In genomic region chr15:23372284-23372683, GRCh38 we compare ENCODE assay signal across 20 cellular contexts. TPM values are rescaled to one million over a fixed set of nuclear protein-coding genes. Genes with fewer than 3 reads are reported as not detected.
DNase-seq lines count a peak whose midpoint lies in the region; ATAC-seq and TF ChIP-seq lines count a peak whose summit lies in the region.
"Had no signal": no experiment of that assay in that cellular context is flagged by ENCODE, and none has a peak within 500 bp of the region (broad histone marks: within the 10 kb centered on the region; RNA-seq: fewer than 3 reads in every experiment).

No MANE protein-coding gene starts in this region.

- H3K18ac ChIP-seq in H9 (ENCODE audit: insufficient read length, low read depth, low read length) = no peak overlapping the region

- BruUV-seq in Panc1 (replicated peaks; lab: Mats Ljungman, UMichigan) = no TSS peak
- no TSS peak for BruUV-seq in PC-3 (replicated peaks; lab: Mats Ljungman, UMichigan)

- no peak overlapping the region for H2BK20ac ChIP-seq in H9 (ENCODE audit: low read depth, low read length, poor library complexity, severe bottlenecking)

- DNase-seq in H7 (peak; percentile 27), Panc1 (ENCODE audit: low read depth, low spot score) (no peak), glutamatergic neuron (no peak), skeletal muscle cell (ENCODE audit: low read depth) (peak; percentile 0), PC-3 (no peak), H9 (no peak), amniotic stem cell (lab: John Stamatoyannopoulos, UW) (no peak), head of caudate nucleus (no peak)
- DNase-seq: activated CD4-positive, alpha-beta memory T cell treated with anti-CD3 and anti-CD28 coated beads, Interleukin-2, amount 10 ng/mL, durations not matched to agents 7 days and 5 days; activated naive CD8-positive, alpha-beta T cell treated with anti-CD3 and anti-CD28 coated beads, Interleukin-2, amount 10 ng/mL, durations not matched to agents 7 days and 5 days; activated T-cell treated with anti-CD3 and anti-CD28 coated beads, Interleukin-2, amount 50 U/mL, for 48 hours; NCI-H1105; NK-92 treated with Interleukin-12 subunit alpha and Interleukin-12 subunit beta, amount 100 ng/mL, for 24 hours; stimulated activated CD4-positive, alpha-beta T cell treated with anti-CD3 and anti-CD28 coated beads, Interleukin-12 subunit alpha, Interleukin-12 subunit beta, amount 100 ng/mL, for 4 hours had no signal

- ATAC-seq in Panc1 (peak; percentile 63; the same call in 1 of the 2 replicates), PC-3 (no peak)

- intact Hi-C loops in Panc1 (cut with micrococcal nuclease; ENCODE audit: unreplicated experiment) = no loop called here
- intact Hi-C loops in PC-3 (cut with micrococcal nuclease) = no loop called here
- intact Hi-C loops in head of caudate nucleus (cut with DNase I) = no loop called here

- H4K8ac ChIP-seq in H9 (replicated peaks; ENCODE audit: insufficient read length, low read depth, low read length) = no peak overlapping the region

- no peak overlapping the region for H3K14ac ChIP-seq in H9 (ENCODE audit: insufficient read depth, low read length)

- H4K91ac ChIP-seq in H9 (ENCODE audit: insufficient read length, low read depth, low read length) = no peak overlapping the region

- H3K36me3 Mint-ChIP-seq in glutamatergic neuron (ENCODE audit: unreplicated experiment) (no peaks in the 10 kb centered on the region), H9 (ENCODE audit: insufficient read depth in 1 of 3, low read depth in 3 of 3) (no peaks in the 10 kb centered on the region; a peak in 1 of 7 replicates)
- H3K36me3 Mint-ChIP-seq: activated naive CD8-positive, alpha-beta T cell treated with anti-CD3 and anti-CD28 coated beads, Interleukin-2, amount 10 ng/mL, durations not matched to agents 7 days and 5 days had no signal

- H3K27ac ChIP-seq in Panc1 (ENCODE audit: low read length) (no peak overlapping the region), PC-3 (ENCODE audit: low read length) (no peak overlapping the region), H9 (ENCODE audit: insufficient read length, low read depth, low read length) (no peak overlapping the region)
- H3K27ac ChIP-seq: parathyroid adenoma, vagina had no signal

- peaks cover 2% of the 10 kb centered on the region for H3K9me3 Mint-ChIP-seq in glutamatergic neuron (ENCODE audit: unreplicated experiment)
- peaks cover 40 to 49% of the 10 kb centered on the region in 2 experiments for H3K9me3 Mint-ChIP-seq in H9
- H3K9me3 Mint-ChIP-seq: activated CD4-positive, alpha-beta memory T cell treated with anti-CD3 and anti-CD28 coated beads, Interleukin-2, amount 10 ng/mL, durations not matched to agents 7 days and 5 days; activated naive CD8-positive, alpha-beta T cell treated with anti-CD3 and anti-CD28 coated beads, Interleukin-2, amount 10 ng/mL, durations not matched to agents 7 days and 5 days; stimulated activated naive CD8-positive, alpha-beta T cell treated with anti-CD3 and anti-CD28 coated beads, Interleukin-15, Interleukin-2, amounts not matched to agents 100 ng/mL and 50 ng/mL, for 24 hours had no signal

- H3K23me2 ChIP-seq in H9 (ENCODE audit: insufficient read length, low read depth, low read length, poor library complexity, severe bottlenecking) = no peaks in the 10 kb centered on the region

- TF ChIP-seq CTCF in Panc1 (IDR thresholded peaks at IDR 0.05) (no peak), glutamatergic neuron (IDR thresholded peaks at IDR 0.05; ENCODE audit: partially characterized antibody, unreplicated experiment) (no peak), PC-3 (conservative IDR thresholded peaks at IDR 0.05; ENCODE audit: low read depth, low read length) (no peak), H9 (conservative IDR thresholded peaks at IDR 0.05) (no peak)

- H3K27ac Mint-ChIP-seq in glutamatergic neuron (ENCODE audit: unreplicated experiment) = peak overlapping the region; percentile 64
- H3K27ac Mint-ChIP-seq in H9 = peak overlapping the region in 1 of 3 experiments; percentile 80; a peak in 3 of 7 replicates
- H3K27ac Mint-ChIP-seq: activated CD4-positive, alpha-beta memory T cell treated with anti-CD3 and anti-CD28 coated beads, Interleukin-2, amount 10 ng/mL, durations not matched to agents 7 days and 5 days; activated naive CD8-positive, alpha-beta T cell treated with anti-CD3 and anti-CD28 coated beads, Interleukin-2, amount 10 ng/mL, durations not matched to agents 7 days and 5 days; stimulated activated naive CD8-positive, alpha-beta T cell treated with anti-CD3 and anti-CD28 coated beads, Interleukin-15, Interleukin-2, amounts not matched to agents 100 ng/mL and 50 ng/mL, for 24 hours had no signal

- no peak overlapping the region for H2BK15ac ChIP-seq in H9 (ENCODE audit: low read depth, low read length)

- POLR2A ChIA-PET in Panc1 (lab: Charles Lee) = no interaction called here
- POLR2A ChIA-PET in PC-3 (lab: Charles Lee; ENCODE audit: unreplicated experiment) = no interaction called here

- no peak overlapping the region for H2BK12ac ChIP-seq in H9 (ENCODE audit: insufficient read length, low read depth, low read length)

- no peak overlapping the region for H3K56ac ChIP-seq in H9 (ENCODE audit: insufficient read length, low read depth, low read length)

- H3K4me2 ChIP-seq in PC-3 (ENCODE audit: low read length) = no peak overlapping the region
- H3K4me2 ChIP-seq in H9 (ENCODE audit: insufficient read depth, insufficient read length, low read length) = no peak overlapping the region

- H3K36me3 ChIP-seq in H7 (replicated peaks; ENCODE audit: control insufficient read depth, insufficient read depth, low read length) = no peaks in the 10 kb centered on the region
- no peaks in the 10 kb centered on the region for H3K36me3 ChIP-seq in Panc1 (ENCODE audit: control insufficient read depth, insufficient read depth, low read length)
- H3K36me3 ChIP-seq in PC-3 (ENCODE audit: low read depth, low read length) = no peaks in the 10 kb centered on the region
- H3K36me3 ChIP-seq: vagina had no signal

- H3K79me1 ChIP-seq in H9 (ENCODE audit: insufficient read depth, low read depth, low read length, poor library complexity, severe bottlenecking) = no peaks in the 10 kb centered on the region

- H3K9me2 ChIP-seq in PC-3 (replicated peaks; ENCODE audit: low read length) = no peaks in the 10 kb centered on the region

- H3K4ac ChIP-seq in H9 (ENCODE audit: low read depth, low read length) = no peak overlapping the region

- H3T11ph ChIP-seq in H9 (ENCODE audit: low read length) = no peak overlapping the region

- H4K20me1 ChIP-seq in PC-3 (ENCODE audit: low read length) (no peaks in the 10 kb centered on the region), H9 (ENCODE audit: control insufficient read depth, insufficient read depth, insufficient read length) (no peaks in the 10 kb centered on the region)

- H3K4me3 ChIP-seq in H7 (ENCODE audit: insufficient read depth, low read depth, low read length) (no peak overlapping the region), Panc1 (ENCODE audit: low read depth in 2 of 2, low read length in 2 of 2) (no peak overlapping the region), skeletal muscle cell (ENCODE audit: low read depth, low read length) (no peak overlapping the region), PC-3 (ENCODE audit: low read length) (no peak overlapping the region)
- H3K4me3 ChIP-seq: vagina had no signal

- no peaks in the 10 kb centered on the region for H3K27me3 ChIP-seq in H7 (ENCODE audit: control insufficient read depth, insufficient read depth, low read length)
- H3K27me3 ChIP-seq in Panc1 (ENCODE audit: control insufficient read depth, insufficient read depth, low read length) = no peaks in the 10 kb centered on the region; the same call in 1 of the 2 replicates
- peaks cover 42% of the 10 kb centered on the region for H3K27me3 ChIP-seq in PC-3 (ENCODE audit: low read length)
- no peaks in the 10 kb centered on the region for H3K27me3 ChIP-seq in H9 (ENCODE audit: insufficient read depth, low read length)
- H3K27me3 ChIP-seq: vagina had no signal

- H2AFZ ChIP-seq in PC-3 (ENCODE audit: low read length) (no peak overlapping the region), H9 (ENCODE audit: low read length) (no peak overlapping the region)
- H2AFZ ChIP-seq: parathyroid adenoma had no signal

- H3K79me2 ChIP-seq in PC-3 (ENCODE audit: low read length) (no peaks in the 10 kb centered on the region), H9 (ENCODE audit: insufficient read depth, low read length) (no peaks in the 10 kb centered on the region)
- H3K79me2 ChIP-seq: parathyroid adenoma had no signal

- no peak overlapping the region for H3K23ac ChIP-seq in H9 (ENCODE audit: insufficient read length, low read depth, low read length)

- H3K9ac ChIP-seq in PC-3 (ENCODE audit: low read length) (no peak overlapping the region), H9 (ENCODE audit: extremely low read depth, insufficient read length, low read length) (no peak overlapping the region)
- H3K9ac ChIP-seq: parathyroid adenoma had no signal

- H3K4me1 Mint-ChIP-seq in glutamatergic neuron (ENCODE audit: low read depth, unreplicated experiment) (peaks cover 3% of the 10 kb centered on the region), H9 (peaks cover 2% of the 10 kb centered on the region in 2 experiments; a peak in 3 of 4 replicates)
- H3K4me1 Mint-ChIP-seq: activated CD4-positive, alpha-beta memory T cell treated with anti-CD3 and anti-CD28 coated beads, Interleukin-2, amount 10 ng/mL, durations not matched to agents 7 days and 5 days; activated naive CD8-positive, alpha-beta T cell treated with anti-CD3 and anti-CD28 coated beads, Interleukin-2, amount 10 ng/mL, durations not matched to agents 7 days and 5 days had no signal

- H4K5ac ChIP-seq in H9 (ENCODE audit: insufficient read length, low read depth, low read length) = no peak overlapping the region

- no peak overlapping the region for H2BK5ac ChIP-seq in H9 (ENCODE audit: insufficient read length, low read length)

- CTCF ChIA-PET in Panc1 (lab: Charles Lee) (no interaction called here), PC-3 (lab: Charles Lee) (no interaction called here)

- H3K4me3 Mint-ChIP-seq in glutamatergic neuron (ENCODE audit: unreplicated experiment) = no peak overlapping the region
- H3K4me3 Mint-ChIP-seq in H9 = no peak overlapping the region
- H3K4me3 Mint-ChIP-seq: activated CD4-positive, alpha-beta memory T cell treated with anti-CD3 and anti-CD28 coated beads, Interleukin-2, amount 10 ng/mL, durations not matched to agents 7 days and 5 days; activated naive CD8-positive, alpha-beta T cell treated with anti-CD3 and anti-CD28 coated beads, Interleukin-2, amount 10 ng/mL, durations not matched to agents 7 days and 5 days; stimulated activated naive CD8-positive, alpha-beta T cell treated with anti-CD3 and anti-CD28 coated beads, Interleukin-15, Interleukin-2, amounts not matched to agents 100 ng/mL and 50 ng/mL, for 24 hours had no signal

- no peak overlapping the region for H2BK120ac ChIP-seq in H9 (ENCODE audit: low read depth, low read length, poor library complexity, severe bottlenecking)

- H3K9me3 ChIP-seq in Panc1 (ENCODE audit: control insufficient read depth, insufficient read depth, low read depth, low read length) = no peaks in the 10 kb centered on the region
- no peaks in the 10 kb centered on the region for H3K9me3 ChIP-seq in PC-3 (ENCODE audit: low read length)
- peaks cover 8% of the 10 kb centered on the region for H3K9me3 ChIP-seq in H9 (ENCODE audit: control insufficient read depth, low read depth, low read length)
- H3K9me3 ChIP-seq: vagina had no signal

- no CpG with 5 or more reads among the region's 15 CpGs for WGBS in H9 (ENCODE audit: extremely low coverage, insufficient read length, low lambda C conversion rate)

- H3K4me1 ChIP-seq in Panc1 (ENCODE audit: control insufficient read depth, insufficient read depth, low read length) (no peaks in the 10 kb centered on the region), PC-3 (ENCODE audit: insufficient read depth, low read length) (no peaks in the 10 kb centered on the region), H9 (ENCODE audit: insufficient read depth, low read length) (no peaks in the 10 kb centered on the region)
- H3K4me1 ChIP-seq: parathyroid adenoma, vagina had no signal

- H3F3A ChIP-seq in PC-3 (ENCODE audit: low read length, unreplicated experiment) = no peaks in the 10 kb centered on the region

- no peaks in the 10 kb centered on the region for H3K27me3 Mint-ChIP-seq in glutamatergic neuron (ENCODE audit: unreplicated experiment)
- no peaks in the 10 kb centered on the region for H3K27me3 Mint-ChIP-seq in H9 (ENCODE audit: low read depth)

- no peak overlapping the region for H2AK5ac ChIP-seq in H9 (ENCODE audit: insufficient read length, low read length)

- in situ Hi-C loops in Panc1 (cut with HindIII; ENCODE audit: low pct_unique_long_range_greater_than_20kb, low sequenced_read_pairs) = no loop called here

RNA-seq across cellular contexts. Expression of gene GOLGA8S, which starts 17.7 kb away (rescaled TPM):
- not detected in 2 replicates for total RNA-seq in H7 (2014; rRNA removed; shearing (Covaris generic))
- total RNA-seq in Panc1 (2021; ENCODE audit: unreplicated experiment) = 0.15 TPM
- polyA plus RNA-seq in Panc1 (2012; ENCODE audit: insufficient read length) = 0.21 TPM
- total RNA-seq in glutamatergic neuron (ENCODE audit: unreplicated experiment) = not detected
- total RNA-seq in PC-3 (2014; rRNA removed) = not detected in 2 replicates
- total RNA-seq in H9 (2021) = 0.07 TPM in 2 replicates
- total RNA-seq: kidney epithelial cell, SK-MEL-5, vagina had no signal

RNA-seq across cellular contexts. Expression of gene GOLGA6L26, which starts 38.3 kb away (rescaled TPM):
- not detected in 2 replicates for total RNA-seq in H7 (2014; rRNA removed; shearing (Covaris generic))
- total RNA-seq in Panc1 (2021; ENCODE audit: unreplicated experiment) (not detected), glutamatergic neuron (ENCODE audit: unreplicated experiment) (not detected), PC-3 (2014; rRNA removed) (not detected in 2 replicates), H9 (2021) (not detected in 2 replicates)
- not detected for polyA plus RNA-seq in Panc1 (2012; ENCODE audit: insufficient read length)
- total RNA-seq: activated CD4-positive, alpha-beta memory T cell treated with anti-CD3 and anti-CD28 coated beads, Interleukin-2, amount 10 ng/mL, durations not matched to agents 7 days and 5 days; activated naive CD8-positive, alpha-beta T cell treated with anti-CD3 and anti-CD28 coated beads, Interleukin-2, amount 10 ng/mL, durations not matched to agents 7 days and 5 days; cerebellum; kidney epithelial cell; SK-MEL-5; vagina had no signal

Comparison
In these comparisons a context has a peak if more than half of its experiments do, and no peak if none do; other contexts are left out.
1. DNase-seq: peak in H7 (single experiment) and skeletal muscle cell (single experiment); none in Panc1 (single experiment), glutamatergic neuron (single experiment), PC-3 (single experiment), H9 (single experiment), amniotic stem cell (single experiment) and head of caudate nucleus (0 of 42).